In the genomic region with DNA sequence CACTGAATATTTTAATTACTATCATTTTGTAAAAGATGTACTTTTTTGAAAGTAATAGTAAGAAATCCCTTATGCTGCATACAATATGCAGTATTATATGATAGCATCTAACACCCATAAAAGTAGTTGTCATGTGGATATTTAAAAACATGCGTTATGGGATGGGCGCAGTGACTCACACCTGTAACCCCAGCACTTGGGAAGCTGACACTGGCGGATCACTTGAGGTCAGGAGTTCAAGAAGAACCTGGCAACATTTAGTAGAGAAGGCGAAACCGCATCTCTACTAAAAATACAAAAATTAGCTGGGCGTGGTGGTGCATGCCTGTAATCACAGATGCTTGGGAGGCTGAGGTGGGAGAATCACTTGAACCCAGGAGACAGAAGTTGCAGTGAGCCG, we compare ENCODE assay signal across 31 cellular contexts.
"Had no signal": no experiment of that assay in that cellular context is flagged by ENCODE, and none has a peak within 500 bp of the region (broad histone marks: within the 10 kb centered on the region; RNA-seq: fewer than 3 reads in every experiment).

No MANE protein-coding gene starts in this region.

- H3K4me3 ChIP-seq: ascending aorta, esophagus muscularis mucosa, gastrocnemius medialis, heart left ventricle had no signal

- DNase-seq: activated B cell treated with CpG ODN at 0.5 μM for 24 hours; activated CD4-positive, alpha-beta memory T cell treated with anti-CD3 and anti-CD28 coated beads, Interleukin-2, amount 10 ng/mL, durations not matched to agents 7 days and 5 days; activated CD4-positive, alpha-beta T cell treated with anti-CD3 and anti-CD28 coated beads for 48 hours; activated CD4-positive, alpha-beta T cell treated with anti-CD3 and anti-CD28 coated beads, Interleukin-2, amount 50 U/mL, for 4 hours; activated CD8-positive, alpha-beta memory T cell treated with anti-CD3 and anti-CD28 coated beads, Interleukin-2, amount 50 U/mL, for 48 hours; activated gamma-delta T cell; activated naive CD4-positive, alpha-beta T cell; activated naive CD4-positive, alpha-beta T cell treated with anti-CD3 and anti-CD28 coated beads, Interleukin-2, amount 10 ng/mL, durations not matched to agents 7 days and 5 days; activated naive CD8-positive, alpha-beta T cell treated with anti-CD3 and anti-CD28 coated beads, Interleukin-2, amount 10 ng/mL, durations not matched to agents 7 days and 5 days; activated T-cell treated with anti-CD3 and anti-CD28 coated beads for 4 hours; activated T-cell treated with anti-CD3 and anti-CD28 coated beads, Interleukin-2, amount 50 U/mL, for 24 hours; activated T-cell treated with anti-CD3 and anti-CD28 coated beads, Interleukin-2, amount 50 U/mL, for 72 hours; caudate nucleus; cortex of kidney; dermis blood vessel endothelial cell; effector CD4-positive, alpha-beta T cell; effector memory CD8-positive, alpha-beta T cell; erythroblast; foreskin keratinocyte; glutamatergic neuron; heart left ventricle; T1000; WERI-Rb-1 had no signal

- H3K36me3 ChIP-seq: WERI-Rb-1 had no signal

- H3K27ac Mint-ChIP-seq: activated B cell treated with CpG ODN at 0.5 μM for 24 hours; activated CD4-positive, alpha-beta memory T cell treated with anti-CD3 and anti-CD28 coated beads, Interleukin-2, amount 10 ng/mL, durations not matched to agents 7 days and 5 days; activated naive CD4-positive, alpha-beta T cell treated with anti-CD3 and anti-CD28 coated beads, Interleukin-2, amount 10 ng/mL, durations not matched to agents 7 days and 5 days; activated naive CD4-positive, alpha-beta T cell treated with anti-CD3 and anti-CD28 coated beads, Interleukin-2, amount 50 U/mL, for 72 hours; activated naive CD8-positive, alpha-beta T cell treated with anti-CD3 and anti-CD28 coated beads, Interleukin-2, amount 10 ng/mL, durations not matched to agents 7 days and 5 days; activated T-cell treated with anti-CD3 and anti-CD28 coated beads, Interleukin-2, amount 50 U/mL, for 24 hours; activated T-cell treated with anti-CD3 and anti-CD28 coated beads, Interleukin-2, amount 50 U/mL, for 72 hours; brain; effector memory CD8-positive, alpha-beta T cell; T-helper 1 cell treated with Interleukin-12 subunit alpha and Interleukin-12 subunit beta and Interleukin-4 antibody, amounts not matched to agents 30 μg/mL and 1 μg/mL, for 36 hours; T-helper 2 cell treated with Interferon-gamma antibody and Interleukin-4, amounts not matched to agents 5 μg/mL and 100 μg/mL, for 36 hours had no signal

- H3K36me3 Mint-ChIP-seq: activated naive CD4-positive, alpha-beta T cell treated with anti-CD3 and anti-CD28 coated beads, Interleukin-2, amount 10 ng/mL, durations not matched to agents 7 days and 5 days; activated naive CD4-positive, alpha-beta T cell treated with anti-CD3 and anti-CD28 coated beads, Interleukin-2, amount 50 U/mL, for 72 hours; activated naive CD8-positive, alpha-beta T cell treated with anti-CD3 and anti-CD28 coated beads, Interleukin-2, amount 10 ng/mL, durations not matched to agents 7 days and 5 days had no signal

- H3K27ac ChIP-seq: esophagus muscularis mucosa, foreskin keratinocyte, heart left ventricle, WERI-Rb-1 had no signal

- H3K4me3 Mint-ChIP-seq: activated B cell treated with CpG ODN at 0.5 μM for 24 hours; activated CD4-positive, alpha-beta memory T cell treated with anti-CD3 and anti-CD28 coated beads, Interleukin-2, amount 10 ng/mL, durations not matched to agents 7 days and 5 days; activated naive CD4-positive, alpha-beta T cell treated with anti-CD3 and anti-CD28 coated beads, Interleukin-2, amount 10 ng/mL, durations not matched to agents 7 days and 5 days; activated naive CD8-positive, alpha-beta T cell treated with anti-CD3 and anti-CD28 coated beads, Interleukin-2, amount 10 ng/mL, durations not matched to agents 7 days and 5 days; activated T-cell treated with anti-CD3 and anti-CD28 coated beads, Interleukin-2, amount 50 U/mL, for 24 hours; activated T-cell treated with anti-CD3 and anti-CD28 coated beads, Interleukin-2, amount 50 U/mL, for 72 hours; brain; effector memory CD8-positive, alpha-beta T cell; T-helper 1 cell treated with Interleukin-12 subunit alpha and Interleukin-12 subunit beta and Interleukin-4 antibody, amounts not matched to agents 30 μg/mL and 1 μg/mL, for 36 hours; T-helper 2 cell treated with Interferon-gamma antibody and Interleukin-4, amounts not matched to agents 5 μg/mL and 100 μg/mL, for 36 hours had no signal

- H3K27me3 Mint-ChIP-seq: activated B cell treated with CpG ODN at 0.5 μM for 24 hours; activated CD4-positive, alpha-beta memory T cell treated with anti-CD3 and anti-CD28 coated beads, Interleukin-2, amount 10 ng/mL, durations not matched to agents 7 days and 5 days; activated naive CD4-positive, alpha-beta T cell treated with anti-CD3 and anti-CD28 coated beads, Interleukin-2, amount 10 ng/mL, durations not matched to agents 7 days and 5 days; activated naive CD8-positive, alpha-beta T cell treated with anti-CD3 and anti-CD28 coated beads, Interleukin-2, amount 10 ng/mL, durations not matched to agents 7 days and 5 days; activated T-cell treated with anti-CD3 and anti-CD28 coated beads, Interleukin-2, amount 50 U/mL, for 24 hours; brain; effector memory CD8-positive, alpha-beta T cell had no signal

- H3K9me3 Mint-ChIP-seq: activated B cell treated with CpG ODN at 0.5 μM for 24 hours; activated CD4-positive, alpha-beta memory T cell treated with anti-CD3 and anti-CD28 coated beads, Interleukin-2, amount 10 ng/mL, durations not matched to agents 7 days and 5 days; activated naive CD4-positive, alpha-beta T cell treated with anti-CD3 and anti-CD28 coated beads, Interleukin-2, amount 10 ng/mL, durations not matched to agents 7 days and 5 days; activated naive CD4-positive, alpha-beta T cell treated with anti-CD3 and anti-CD28 coated beads, Interleukin-2, amount 50 U/mL, for 72 hours; activated naive CD8-positive, alpha-beta T cell treated with anti-CD3 and anti-CD28 coated beads, Interleukin-2, amount 10 ng/mL, durations not matched to agents 7 days and 5 days; activated T-cell treated with anti-CD3 and anti-CD28 coated beads, Interleukin-2, amount 50 U/mL, for 24 hours; activated T-cell treated with anti-CD3 and anti-CD28 coated beads, Interleukin-2, amount 50 U/mL, for 72 hours; brain; effector memory CD8-positive, alpha-beta T cell; T-helper 1 cell treated with Interleukin-12 subunit alpha and Interleukin-12 subunit beta and Interleukin-4 antibody, amounts not matched to agents 30 μg/mL and 1 μg/mL, for 36 hours; T-helper 2 cell treated with Interferon-gamma antibody and Interleukin-4, amounts not matched to agents 5 μg/mL and 100 μg/mL, for 36 hours had no signal

- H3K27me3 ChIP-seq: ascending aorta, esophagus muscularis mucosa, foreskin keratinocyte, gastrocnemius medialis, heart left ventricle had no signal

- H3K4me1 ChIP-seq: foreskin keratinocyte, heart left ventricle had no signal

- H3K9me3 ChIP-seq: ascending aorta, esophagus muscularis mucosa, gastrocnemius medialis, heart left ventricle had no signal

- ATAC-seq: activated CD4-positive, CD25-positive, alpha-beta regulatory T cell treated with anti-CD3 and anti-CD28 coated beads, Interleukin-2, amount 50 U/mL, for 24 hours; activated naive CD4-positive, alpha-beta T cell treated with anti-CD3 and anti-CD28 coated beads, Interleukin-2, amount 50 U/mL, for 72 hours; activated T-cell treated with anti-CD3 and anti-CD28 coated beads, Interleukin-2, amount 50 U/mL, for 72 hours; effector memory CD8-positive, alpha-beta T cell; foreskin keratinocyte; heart left ventricle had no signal

- H3K4me1 Mint-ChIP-seq: activated B cell treated with CpG ODN at 0.5 μM for 24 hours; activated CD4-positive, alpha-beta memory T cell treated with anti-CD3 and anti-CD28 coated beads, Interleukin-2, amount 10 ng/mL, durations not matched to agents 7 days and 5 days; activated naive CD4-positive, alpha-beta T cell treated with anti-CD3 and anti-CD28 coated beads, Interleukin-2, amount 10 ng/mL, durations not matched to agents 7 days and 5 days; activated naive CD8-positive, alpha-beta T cell treated with anti-CD3 and anti-CD28 coated beads, Interleukin-2, amount 10 ng/mL, durations not matched to agents 7 days and 5 days; brain had no signal
